12 cellular contexts compared by ENCODE assay signal in the genomic region with DNA sequence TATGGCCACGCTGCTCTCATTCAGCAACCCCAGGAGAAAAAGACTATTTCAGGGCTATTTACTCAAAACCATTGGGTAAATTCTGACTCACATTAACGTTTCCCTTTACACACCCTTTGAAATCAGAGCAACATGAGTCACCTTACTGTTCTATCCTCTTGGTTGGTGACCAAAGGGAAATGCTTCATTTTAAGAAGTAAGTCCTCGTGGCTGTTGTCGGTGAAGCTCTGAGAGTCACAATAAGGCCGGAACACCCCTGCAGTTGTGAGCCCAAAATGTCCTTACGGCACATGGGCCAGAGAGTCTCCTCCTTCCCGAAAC. TPM values are rescaled to one million over a fixed set of nuclear protein-coding genes. Genes with fewer than 3 reads are reported as not detected.
A peak's percentile ranks its signal among the peaks of the same experiment; 100 is the strongest.
DNase-seq lines count a peak whose midpoint lies in the region; ATAC-seq and TF ChIP-seq lines count a peak whose summit lies in the region.
"Had no signal": no experiment of that assay in that cellular context is flagged by ENCODE, and none has a peak within 500 bp of the region (broad histone marks: within the 10 kb centered on the region; RNA-seq: fewer than 3 reads in every experiment).

No MANE protein-coding gene starts in this region.

- no peaks in the 10 kb centered on the region for H3K9me3 ChIP-seq in HCT116 (ENCODE audit: control insufficient read depth in 1 of 2, insufficient read depth in 1 of 2, low read depth in 1 of 2, low read length in 2 of 2)
- H3K9me3 ChIP-seq in SJSA1 (replicated peaks), result no peaks in the 10 kb centered on the region
- H3K9me3 ChIP-seq in gastroesophageal sphincter, result no peaks in the 10 kb centered on the region
- H3K9me3 ChIP-seq in stomach, result no peaks in the 10 kb centered on the region

- TF ChIP-seq EP300 in gastroesophageal sphincter (IDR thresholded peaks at IDR 0.05) (no peak), stomach (IDR thresholded peaks at IDR 0.05) (no peak)

- TF ChIP-seq CTCF in HCT116 (IDR thresholded peaks at IDR 0.05 in 2 of 3, conservative IDR thresholded peaks at IDR 0.05 in 1 of 3; ENCODE audit: borderline replicate concordance in 1 of 3, insufficient read depth in 1 of 3, low read depth in 2 of 3, low read length in 2 of 3), result no peak
- TF ChIP-seq CTCF in gastroesophageal sphincter (IDR thresholded peaks at IDR 0.05), result no peak
- TF ChIP-seq CTCF in stomach (IDR thresholded peaks at IDR 0.05), result no peak

- H3K9ac ChIP-seq in HCT116 (ENCODE audit: low read length), result no peak overlapping the region

- DNase-seq in HCT116 (ENCODE audit: low read depth, low spot score) (peak; percentile 34), SJSA1 (ENCODE audit: low read depth in 1 of 2, low spot score in 2 of 2) (peak; percentile 49 to 67), stomach (no peak), DMS79 (lab: John Stamatoyannopoulos, UW) (no peak), activated gamma-delta T cell treated with Interleukin-2 at 50 U/mL for 16 hours (no peak)
- no peak for DNase-seq in activated CD4-positive, alpha-beta memory T cell treated with anti-CD3 and anti-CD28 coated beads for 36 hours
- DNase-seq: caudate nucleus, NCI-H2107 had no signal

- no peaks in the 10 kb centered on the region for H3K79me2 ChIP-seq in HCT116 (ENCODE audit: insufficient read depth, low read length)

- no peaks in the 10 kb centered on the region for H3K9me2 ChIP-seq in HCT116 (ENCODE audit: insufficient read depth)

- H3K4me3 Mint-ChIP-seq in activated CD4-positive, alpha-beta memory T cell treated with anti-CD3 and anti-CD28 coated beads for 36 hours, result no peak overlapping the region
- H3K4me3 Mint-ChIP-seq: memory B cell had no signal

- CTCF ChIA-PET in HCT116 (lab: Charles Lee), result no interaction called here
- CTCF ChIA-PET in activated CD4-positive, alpha-beta memory T cell treated with anti-CD3 and anti-CD28 coated beads for 36 hours (lab: Charles Lee), result interaction anchor here (0.6 kb wide), 1 partner anchor 34 kb away, joined by 3 read pairs; no protein-coding TSS in a partner anchor

- no peaks in the 10 kb centered on the region for H3K36me3 ChIP-seq in HCT116 (ENCODE audit: control insufficient read depth in 1 of 2, insufficient read depth in 2 of 2, low read length in 2 of 2)
- H3K36me3 ChIP-seq in SJSA1, result no peaks in the 10 kb centered on the region
- H3K36me3 ChIP-seq in gastroesophageal sphincter, result no peaks in the 10 kb centered on the region
- H3K36me3 ChIP-seq in stomach, result no peaks in the 10 kb centered on the region

- H3K27ac ChIP-seq in HCT116 (ENCODE audit: low read depth, low read length) (no peak overlapping the region), SJSA1 (peak overlapping the region; percentile 61), gastroesophageal sphincter (peak overlapping the region in 3 of 4 donors; percentile 38 to 73 (median 62)), stomach (peak overlapping the region; percentile 13 to 80 (median 74))
- H3K27ac ChIP-seq: VCaP had no signal

- H3K4me3 ChIP-seq in HCT116 (replicated peaks in 1 of 2; ENCODE audit: low read depth in 1 of 2, low read length in 2 of 2), result no peak overlapping the region
- no peak overlapping the region for H3K4me3 ChIP-seq in SJSA1
- no peak overlapping the region for H3K4me3 ChIP-seq in gastroesophageal sphincter
- no peak overlapping the region for H3K4me3 ChIP-seq in stomach

- RAD21 ChIA-PET in HCT116 (lab: Charles Lee; ENCODE audit: low non-redundant PET in 1 of 2, low total read pairs in 2 of 2, uncharacterized antibody in 2 of 2, unreplicated experiment in 2 of 2), result no interaction called here

- BruUV-seq in HCT116 (replicated peaks; lab: Mats Ljungman, UMichigan), result no TSS peak

- no peaks in the 10 kb centered on the region for H3K4me1 Mint-ChIP-seq in activated CD4-positive, alpha-beta memory T cell treated with anti-CD3 and anti-CD28 coated beads for 36 hours (ENCODE audit: low read depth)

- H4K20me1 ChIP-seq in HCT116 (ENCODE audit: insufficient read depth), result no peaks in the 10 kb centered on the region

- peak overlapping the region; percentile 47 for H3K4me2 ChIP-seq in HCT116 (ENCODE audit: low read length)

- no peaks in the 10 kb centered on the region for H3K9me3 Mint-ChIP-seq in activated CD4-positive, alpha-beta memory T cell treated with anti-CD3 and anti-CD28 coated beads for 36 hours

- intact Hi-C loops in HCT116 (cut with micrococcal nuclease), result no loop called here
- intact Hi-C loops in stomach (cut with DNase I; ENCODE audit: low total_unique reads), result no loop called here
- intact Hi-C loops in activated CD4-positive, alpha-beta memory T cell treated with anti-CD3 and anti-CD28 coated beads for 36 hours (cut with micrococcal nuclease), result no loop called here

- no peaks in the 10 kb centered on the region for H3K36me3 Mint-ChIP-seq in activated CD4-positive, alpha-beta memory T cell treated with anti-CD3 and anti-CD28 coated beads for 36 hours
- H3K36me3 Mint-ChIP-seq: memory B cell had no signal

- H3K4me1 ChIP-seq in HCT116 (ENCODE audit: control insufficient read depth in 1 of 2, insufficient read depth in 2 of 2, low read length in 2 of 2) (peaks cover 0 to 13% of the 10 kb centered on the region in 2 experiments; a peak in 2 of 4 replicates), SJSA1 (replicated peaks) (peaks cover 15% of the 10 kb centered on the region), gastroesophageal sphincter (no peaks in the 10 kb centered on the region), stomach (peaks cover 0 to 9% (median 4%) of the 10 kb centered on the region in 4 donors)

- TF ChIP-seq POLR2A in HCT116 (IDR thresholded peaks at IDR 0.05; ENCODE audit: borderline replicate concordance, extremely low read depth, insufficient read depth, insufficient read length) (no peak), gastroesophageal sphincter (IDR thresholded peaks at IDR 0.05) (no peak), stomach (IDR thresholded peaks at IDR 0.05) (no peak)

- TF ChIP-seq RAD21 in HCT116 (IDR thresholded peaks at IDR 0.05; ENCODE audit: low read depth), result no peak; the same call in 1 of the 2 replicates

- peaks cover 7% of the 10 kb centered on the region for H3K27me3 Mint-ChIP-seq in activated CD4-positive, alpha-beta memory T cell treated with anti-CD3 and anti-CD28 coated beads for 36 hours

- H2AFZ ChIP-seq in HCT116 (ENCODE audit: low read depth, low read length, poor library complexity, severe bottlenecking), result peak overlapping the region; percentile 76

- ATAC-seq in HCT116, result peak; percentile 54
- peak; percentile 86 for ATAC-seq in gastroesophageal sphincter
- ATAC-seq in HG03045 (IDR thresholded peaks at IDR 0.05; ENCODE audit: unreplicated experiment), result no peak

- WGBS in gastroesophageal sphincter (ENCODE audit: low coverage in 1 of 2), 2 donors, result 61 to 63% methylated on average over 6 to 7 of the region's 7 CpGs
- 47 to 59% (median 53%) methylated on average over 7 of the region's 7 CpGs for WGBS in stomach, 5 donors

- H3K27me3 ChIP-seq in HCT116 (ENCODE audit: insufficient read depth, low read length) (no peaks in the 10 kb centered on the region), SJSA1 (replicated peaks) (no peaks in the 10 kb centered on the region), gastroesophageal sphincter (no peaks in the 10 kb centered on the region), stomach (no peaks in the 10 kb centered on the region)

- no peak overlapping the region for H3K27ac Mint-ChIP-seq in activated CD4-positive, alpha-beta memory T cell treated with anti-CD3 and anti-CD28 coated beads for 36 hours
- H3K27ac Mint-ChIP-seq: memory B cell had no signal

- POLR2A ChIA-PET in HCT116 (lab: Charles Lee), result no interaction called here
- POLR2A ChIA-PET in activated CD4-positive, alpha-beta memory T cell treated with anti-CD3 and anti-CD28 coated beads for 36 hours (lab: Charles Lee), result no interaction called here

TF ChIP-seq in HCT116, 20 proteins besides CTCF, POLR2A, EP300 and RAD21:
- TF ChIP-seq SP1 (IDR thresholded peaks at IDR 0.05; ENCODE audit: low read depth) (peak; percentile 41), TCF7L2 (IDR thresholded peaks at IDR 0.05; ENCODE audit: borderline replicate concordance, extremely low read depth, insufficient read depth, insufficient read length) (peak; percentile 16), CEBPB (IDR thresholded peaks at IDR 0.05; ENCODE audit: low read depth) (0 out of 2 replicates have a peak, but pooled peaks have one; percentile 26), CBX3 (IDR thresholded peaks at IDR 0.05; ENCODE audit: low read depth) (peak; percentile 64; the same call in 1 of the 2 replicates), YY1 (IDR thresholded peaks at IDR 0.05; ENCODE audit: extremely low read depth, insufficient replicate concordance, low read depth, low read length) (no peak), FOSL1 (IDR thresholded peaks at IDR 0.05; ENCODE audit: low read depth) (peak; percentile 65), JUND (IDR thresholded peaks at IDR 0.05) (peak; percentile 59), ZFX (IDR thresholded peaks at IDR 0.05) (no peak)
- TF ChIP-seq, protein P1, sequence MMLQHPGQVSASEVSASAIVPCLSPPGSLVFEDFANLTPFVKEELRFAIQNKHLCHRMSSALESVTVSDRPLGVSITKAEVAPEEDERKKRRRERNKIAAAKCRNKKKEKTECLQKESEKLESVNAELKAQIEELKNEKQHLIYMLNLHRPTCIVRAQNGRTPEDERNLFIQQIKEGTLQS (IDR thresholded peaks at IDR 0.05), result no peak
- TF ChIP-seq, protein P2, sequence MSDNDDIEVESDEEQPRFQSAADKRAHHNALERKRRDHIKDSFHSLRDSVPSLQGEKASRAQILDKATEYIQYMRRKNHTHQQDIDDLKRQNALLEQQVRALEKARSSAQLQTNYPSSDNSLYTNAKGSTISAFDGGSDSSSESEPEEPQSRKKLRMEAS (IDR thresholded peaks at IDR 0.05), result peak; percentile 80

RNA-seq across cellular contexts. Expression of a gene that starts 56.3 kb away (rescaled TPM):
- total RNA-seq in HCT116 (2021; ENCODE audit: unreplicated experiment), result 4.8 TPM
- polyA plus RNA-seq in HCT116 (2012), result 4.8 and 6.4 TPM in 2 replicates
- 0.06 and 2.7 TPM in 2 replicates for total RNA-seq in SJSA1 (2014; rRNA removed; shearing (Covaris generic))
- total RNA-seq in gastroesophageal sphincter, result 100 to 1,000 TPM in 2 of 4 donors, 10 to 100 TPM in 2; 79.3 to 118 (median 98.4) TPM
- total RNA-seq in stomach, result 10 to 100 TPM; 21.4 to 85.2 (median 55.4) TPM
- 10 to 100 TPM; 15.7 to 48.3 (median 21.2) TPM for polyA plus RNA-seq in stomach
- total RNA-seq in activated CD4-positive, alpha-beta memory T cell treated with anti-CD3 and anti-CD28 coated beads for 36 hours, result 10 to 100 TPM; 11.1 to 14.0 TPM

Comparison
In these comparisons a context has a peak if more than half of its experiments do, and no peak if none do; other contexts are left out.
1. DNase-seq: peak in HCT116 (single experiment) and SJSA1 (2 of 2); none in stomach (single experiment), DMS79 (single experiment), activated CD4-positive, alpha-beta memory T cell treated with anti-CD3 and anti-CD28 coated beads for 36 hours (single experiment) and activated gamma-delta T cell treated with Interleukin-2 at 50 U/mL for 16 hours (single experiment).